In the genomic region with DNA sequence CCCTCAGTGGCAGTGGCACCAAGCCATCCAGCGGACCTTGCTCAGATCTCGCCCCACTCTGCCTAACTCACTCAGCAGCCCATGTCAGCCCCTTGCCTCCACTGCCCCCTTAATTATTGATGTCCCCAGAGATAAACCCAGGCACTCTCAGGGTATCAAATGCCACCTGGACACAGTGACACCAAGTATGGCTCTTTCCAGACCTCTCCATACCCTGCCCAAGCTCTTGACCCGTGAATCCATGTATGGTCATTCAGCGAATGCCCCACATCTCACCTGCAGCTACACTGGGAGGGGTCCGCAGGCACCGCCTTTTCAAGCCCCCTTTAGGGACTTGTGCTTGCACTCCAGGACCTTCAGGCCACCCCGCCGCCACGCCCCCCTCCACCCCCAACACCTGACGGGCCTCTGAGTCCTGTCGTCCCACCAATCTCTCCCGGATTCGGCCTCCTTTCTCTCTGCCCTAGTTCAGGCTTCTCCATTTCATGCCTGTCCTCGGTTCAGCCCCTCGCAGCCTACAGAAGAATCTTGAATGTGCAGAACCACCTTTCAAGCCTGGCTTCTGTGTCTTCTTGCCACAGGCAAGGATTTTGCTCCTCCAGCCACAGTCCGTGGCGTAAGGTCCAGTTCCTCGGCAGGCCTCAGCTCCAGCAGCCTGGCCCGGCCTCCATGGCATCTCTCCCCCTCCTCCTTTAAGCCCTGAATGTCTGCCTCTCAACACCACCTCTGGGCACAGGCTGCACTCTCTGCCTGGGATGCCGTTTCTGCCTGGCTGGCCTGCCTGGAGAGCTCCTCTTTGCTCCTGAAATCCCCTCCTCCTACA, we compare ENCODE assay signal across 1 cellular context.
TF ChIP-seq lines count a peak whose summit lies in the region.

No MANE protein-coding gene starts in this region.

TF ChIP-seq in IMR-90, 13 proteins besides CTCF, POLR2A, EP300 and RAD21:
- TF ChIP-seq BHLHE40 (IDR thresholded peaks at IDR 0.05; ENCODE audit: low read depth, low read length) (no peak), RFX5 (IDR thresholded peaks at IDR 0.05; ENCODE audit: low read depth, low read length) (no peak), CHD1 (IDR thresholded peaks at IDR 0.05; ENCODE audit: low read depth, low read length) (no peak), SMC3 (IDR thresholded peaks at IDR 0.05; ENCODE audit: low read depth, low read length) (no peak), MAFK (IDR thresholded peaks at IDR 0.05; ENCODE audit: low read depth, low read length) (no peak), NFE2L2 (IDR thresholded peaks at IDR 0.05; ENCODE audit: low read depth, low read length) (no peak), MAZ (IDR thresholded peaks at IDR 0.05; ENCODE audit: borderline replicate concordance, low read depth, low read length) (no peak), FOS (IDR thresholded peaks at IDR 0.05; ENCODE audit: low read depth, low read length) (no peak), CEBPB (IDR thresholded peaks at IDR 0.05; ENCODE audit: low read depth, low read length) (no peak), MXI1 (IDR thresholded peaks at IDR 0.05; ENCODE audit: borderline replicate concordance, low read depth, low read length) (no peak), RCOR1 (IDR thresholded peaks at IDR 0.05; ENCODE audit: insufficient replicate concordance, low read length) (no peak)
- TF ChIP-seq, protein P1, sequence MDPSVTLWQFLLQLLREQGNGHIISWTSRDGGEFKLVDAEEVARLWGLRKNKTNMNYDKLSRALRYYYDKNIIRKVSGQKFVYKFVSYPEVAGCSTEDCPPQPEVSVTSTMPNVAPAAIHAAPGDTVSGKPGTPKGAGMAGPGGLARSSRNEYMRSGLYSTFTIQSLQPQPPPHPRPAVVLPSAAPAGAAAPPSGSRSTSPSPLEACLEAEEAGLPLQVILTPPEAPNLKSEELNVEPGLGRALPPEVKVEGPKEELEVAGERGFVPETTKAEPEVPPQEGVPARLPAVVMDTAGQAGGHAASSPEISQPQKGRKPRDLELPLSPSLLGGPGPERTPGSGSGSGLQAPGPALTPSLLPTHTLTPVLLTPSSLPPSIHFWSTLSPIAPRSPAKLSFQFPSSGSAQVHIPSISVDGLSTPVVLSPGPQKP (IDR thresholded peaks at IDR 0.05; ENCODE audit: borderline replicate concordance, low read depth, low read length), result no peak
- TF ChIP-seq, protein P2, sequence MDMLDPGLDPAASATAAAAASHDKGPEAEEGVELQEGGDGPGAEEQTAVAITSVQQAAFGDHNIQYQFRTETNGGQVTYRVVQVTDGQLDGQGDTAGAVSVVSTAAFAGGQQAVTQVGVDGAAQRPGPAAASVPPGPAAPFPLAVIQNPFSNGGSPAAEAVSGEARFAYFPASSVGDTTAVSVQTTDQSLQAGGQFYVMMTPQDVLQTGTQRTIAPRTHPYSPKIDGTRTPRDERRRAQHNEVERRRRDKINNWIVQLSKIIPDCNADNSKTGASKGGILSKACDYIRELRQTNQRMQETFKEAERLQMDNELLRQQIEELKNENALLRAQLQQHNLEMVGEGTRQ (IDR thresholded peaks at IDR 0.05; ENCODE audit: low read depth, low read length), result no peak
TF ChIP-seq in IMR-90: peak in this region for 0.
